Comparison of ENCODE assay signal across 8 cellular contexts in the genomic region with DNA sequence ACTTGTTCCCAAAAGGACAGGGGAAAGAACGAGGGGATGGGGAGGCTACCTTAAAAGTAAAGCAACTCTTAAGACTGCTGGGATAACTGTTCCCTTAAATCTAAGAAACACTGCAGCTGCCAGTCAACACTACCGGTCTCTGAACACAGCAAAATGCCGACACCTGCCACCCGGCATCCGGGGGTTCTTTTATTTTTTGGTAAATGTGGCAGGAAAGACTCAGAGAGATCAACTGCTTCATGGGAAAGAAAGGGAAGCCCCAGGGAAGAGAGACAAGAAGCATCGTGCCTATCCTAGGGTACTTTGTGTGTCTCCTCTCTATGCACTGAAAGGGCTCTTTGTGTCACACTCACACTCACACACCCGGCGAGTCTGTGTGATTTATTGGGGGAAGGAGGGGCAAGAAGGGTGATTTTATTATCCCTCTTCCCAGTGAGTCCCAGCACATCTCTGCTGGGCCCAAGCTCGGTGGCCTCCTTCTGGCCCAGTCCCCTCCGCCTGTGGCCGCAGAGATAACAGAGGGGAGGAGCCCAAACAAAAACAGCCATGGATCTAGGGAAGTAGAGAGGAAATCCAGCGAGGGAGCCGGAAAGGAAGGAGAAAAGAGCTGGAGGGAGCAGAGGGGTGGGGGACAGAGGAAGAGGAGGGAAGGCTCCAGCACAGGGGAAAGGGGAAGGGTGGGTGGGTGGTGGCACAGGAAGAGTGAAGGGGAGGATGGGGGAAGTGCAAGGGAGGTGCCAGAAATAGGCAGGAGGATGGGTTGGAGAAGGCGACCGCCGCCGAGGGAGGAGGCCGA. TPM values are rescaled to one million over a fixed set of nuclear protein-coding genes. Genes with fewer than 3 reads are reported as not detected.
DNase-seq lines count a peak whose midpoint lies in the region; ATAC-seq and TF ChIP-seq lines count a peak whose summit lies in the region.

No MANE protein-coding gene starts in this region.

- H3K4me3 ChIP-seq in fibroblast of mammary gland (ENCODE audit: control insufficient read depth, low read depth, low read length): peak overlapping the region; percentile 69

- DNase-seq in NCI-H1417 (lab: John Stamatoyannopoulos, UW) (peak; percentile 29 to 88 (median 78)), NCI-H1417 treated with DMSO at 0.1 percent for 48 hours (lab: John Stamatoyannopoulos, UW) (no peak), Kasumi-1 (lab: John Stamatoyannopoulos, UW) (peak; percentile 19 to 24), fibroblast of mammary gland (ENCODE audit: low read depth) (peak; percentile 31), myocyte (ENCODE audit: low read depth) (peak; percentile 60)
- peak; percentile 54 for DNase-seq in activated CD8-positive, alpha-beta T cell treated with anti-CD3 and anti-CD28 coated beads, Interleukin-2, amount 10 ng/mL, durations not matched to agents 7 days and 5 days

- no peaks in the 10 kb centered on the region for H3K9me3 Mint-ChIP-seq in activated CD8-positive, alpha-beta T cell treated with anti-CD3 and anti-CD28 coated beads, Interleukin-2, amount 10 ng/mL, durations not matched to agents 7 days and 5 days (ENCODE audit: insufficient read depth)

- ATAC-seq in activated CD8-positive, alpha-beta T cell treated with anti-CD3 and anti-CD28 coated beads, Interleukin-2, amount 10 ng/mL, durations not matched to agents 7 days and 5 days: no peak
- ATAC-seq in HG02571 (IDR thresholded peaks at IDR 0.05; ENCODE audit: unreplicated experiment) (no peak), GM21619 (IDR thresholded peaks at IDR 0.05; ENCODE audit: unreplicated experiment) (no peak)

- POLR2A ChIA-PET in activated CD8-positive, alpha-beta T cell treated with anti-CD3 and anti-CD28 coated beads, Interleukin-2, amount 10 ng/mL, durations not matched to agents 7 days and 5 days (lab: Charles Lee): interaction anchor here (0.7 to 1.2 kb wide), 3 partner anchors 10 to 119 kb away, joined by 3 to 4 read pairs (median 3); no protein-coding TSS in a partner anchor

- peak overlapping the region; percentile 95 for H3K27ac Mint-ChIP-seq in activated CD8-positive, alpha-beta T cell treated with anti-CD3 and anti-CD28 coated beads, Interleukin-2, amount 10 ng/mL, durations not matched to agents 7 days and 5 days

- CTCF ChIA-PET in activated CD8-positive, alpha-beta T cell treated with anti-CD3 and anti-CD28 coated beads, Interleukin-2, amount 10 ng/mL, durations not matched to agents 7 days and 5 days (lab: Charles Lee): interaction anchor here (0.7 to 3.3 kb wide), 7 partner anchors 28 to 162 kb away, joined by 3 to 17 read pairs (median 5); no protein-coding TSS in a partner anchor

- no peak for TF ChIP-seq CTCF in fibroblast of mammary gland (conservative IDR thresholded peaks at IDR 0.05; ENCODE audit: control insufficient read depth, insufficient read depth, low read depth, low read length)

- H3K4me1 Mint-ChIP-seq in activated CD8-positive, alpha-beta T cell treated with anti-CD3 and anti-CD28 coated beads, Interleukin-2, amount 10 ng/mL, durations not matched to agents 7 days and 5 days (ENCODE audit: low read depth): peaks cover 49% of the 10 kb centered on the region

- H3K36me3 Mint-ChIP-seq in activated CD8-positive, alpha-beta T cell treated with anti-CD3 and anti-CD28 coated beads, Interleukin-2, amount 10 ng/mL, durations not matched to agents 7 days and 5 days (ENCODE audit: low read depth): peaks cover 32% of the 10 kb centered on the region

- H3K4me3 Mint-ChIP-seq in activated CD8-positive, alpha-beta T cell treated with anti-CD3 and anti-CD28 coated beads, Interleukin-2, amount 10 ng/mL, durations not matched to agents 7 days and 5 days: peak overlapping the region; percentile 94

- H3K27me3 Mint-ChIP-seq in activated CD8-positive, alpha-beta T cell treated with anti-CD3 and anti-CD28 coated beads, Interleukin-2, amount 10 ng/mL, durations not matched to agents 7 days and 5 days (ENCODE audit: low read depth): no peaks in the 10 kb centered on the region

RNA-seq across cellular contexts. Expression of gene FYN, which starts 1.3 kb away (rescaled TPM):
- total RNA-seq in activated CD8-positive, alpha-beta T cell treated with anti-CD3 and anti-CD28 coated beads, Interleukin-2, amount 10 ng/mL, durations not matched to agents 7 days and 5 days: 100 to 1,000 TPM; 148 to 154 TPM
- 165 and 196 TPM in 2 replicates for total RNA-seq in myocyte
- polyA plus RNA-seq in myocyte (2012): 110 TPM
